Comparison of ENCODE assay signal across 34 cellular contexts in the genomic region with DNA sequence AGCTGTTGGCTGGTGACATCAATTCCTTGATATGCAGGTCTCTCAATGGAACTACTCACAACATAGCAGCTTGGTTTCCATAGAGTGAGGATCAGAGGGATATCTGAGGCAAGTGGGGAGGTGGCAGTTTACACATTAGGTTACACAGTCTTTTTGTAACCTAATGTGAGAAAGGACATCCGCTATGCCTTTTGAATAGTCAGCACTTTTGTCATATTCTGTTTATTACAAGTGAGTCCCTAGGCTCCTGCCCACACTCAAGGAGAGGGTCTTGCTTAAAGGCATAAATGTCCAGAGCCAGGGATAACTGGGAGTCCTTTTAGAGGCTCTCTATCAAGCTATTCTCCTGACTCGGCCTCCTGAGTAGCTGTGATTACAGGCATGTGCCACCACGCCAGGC.
"Had no signal": no experiment of that assay in that cellular context is flagged by ENCODE, and none has a peak within 500 bp of the region (broad histone marks: within the 10 kb centered on the region; RNA-seq: fewer than 3 reads in every experiment).

No MANE protein-coding gene starts in this region.

- H3K4me3 ChIP-seq: adrenal gland, body of pancreas, breast epithelium had no signal

- DNase-seq: activated B cell treated with CpG ODN at 0.5 μM for 24 hours; activated CD4-positive, alpha-beta memory T cell treated with anti-CD3 and anti-CD28 coated beads for 36 hours; activated CD4-positive, alpha-beta T cell treated with anti-CD3 and anti-CD28 coated beads for 4 hours; activated CD4-positive, alpha-beta T cell treated with anti-CD3 and anti-CD28 coated beads, Interleukin-2, amount 10 ng/mL, durations not matched to agents 24 days and 14 days; activated CD4-positive, alpha-beta T cell treated with anti-CD3 and anti-CD28 coated beads, Interleukin-2, amount 50 U/mL, for 1 hour; activated CD4-positive, alpha-beta T cell treated with anti-CD3 and anti-CD28 coated beads, Interleukin-2, amount 50 U/mL, for 4 hours; activated CD4-positive, CD25-positive, alpha-beta regulatory T cell treated with anti-CD3 and anti-CD28 coated beads, Interleukin-2, amount 50 U/mL, for 72 hours; activated CD8-positive, alpha-beta memory T cell treated with anti-CD3 and anti-CD28 coated beads, Interleukin-2, amount 50 U/mL, for 4 hours; activated CD8-positive, alpha-beta T cell treated with anti-CD3 and anti-CD28 coated beads for 36 hours; activated effector memory CD4-positive, alpha-beta T cell treated with anti-CD3 and anti-CD28 coated beads, Interleukin-2, amount 50 U/mL, for 16 hours; activated gamma-delta T cell treated with Interleukin-2 at 50 U/mL for 16 hours; activated naive CD4-positive, alpha-beta T cell; activated naive CD4-positive, alpha-beta T cell treated with anti-CD3 and anti-CD28 coated beads for 36 hours; activated naive CD4-positive, alpha-beta T cell treated with anti-CD3 and anti-CD28 coated beads, Interleukin-2, amount 50 U/mL, for 16 hours; activated naive CD8-positive, alpha-beta T cell treated with anti-CD3 and anti-CD28 coated beads for 36 hours; activated T-cell treated with anti-CD3 and anti-CD28 coated beads for 4 hours; activated T-cell treated with anti-CD3 and anti-CD28 coated beads, Interleukin-2, amount 50 U/mL, for 1 hour; activated T-cell treated with anti-CD3 and anti-CD28 coated beads, Interleukin-2, amount 50 U/mL, for 4 hours; activated T-cell treated with anti-CD3 and anti-CD28 coated beads, Interleukin-2, amount 50 U/mL, for 72 hours; adrenal gland; amniotic stem cell; aorta; body of pancreas; brain microvascular endothelial cell; caudate nucleus; cerebellar nuclear complex; T-helper 2 cell; T-helper 9 cell had no signal

- FAIRE-seq: astrocyte, TTC549 had no signal

- H3K27ac ChIP-seq: adrenal gland, body of pancreas, brain microvascular endothelial cell, breast epithelium, VCaP had no signal

- ATAC-seq: activated CD8-positive, alpha-beta T cell treated with anti-CD3 and anti-CD28 coated beads for 36 hours; activated naive CD4-positive, alpha-beta T cell treated with anti-CD3 and anti-CD28 coated beads, Interleukin-2, amount 50 U/mL, for 72 hours; activated T-cell treated with anti-CD3 and anti-CD28 coated beads, Interleukin-2, amount 50 U/mL, for 4 hours; activated T-cell treated with anti-CD3 and anti-CD28 coated beads, Interleukin-2, amount 50 U/mL, for 72 hours; activated T-helper 17 cell treated with anti-CD3 and anti-CD28 coated beads, Interleukin-2, amount 50 U/mL, for 72 hours; body of pancreas had no signal

- H3K27me3 ChIP-seq: adrenal gland, body of pancreas, brain microvascular endothelial cell, breast epithelium had no signal

- H3K9me3 ChIP-seq: adrenal gland, body of pancreas, breast epithelium had no signal

- H3K36me3 ChIP-seq: adrenal gland, brain microvascular endothelial cell, breast epithelium had no signal

- H3K4me1 ChIP-seq: breast epithelium had no signal
